In the genomic region with DNA sequence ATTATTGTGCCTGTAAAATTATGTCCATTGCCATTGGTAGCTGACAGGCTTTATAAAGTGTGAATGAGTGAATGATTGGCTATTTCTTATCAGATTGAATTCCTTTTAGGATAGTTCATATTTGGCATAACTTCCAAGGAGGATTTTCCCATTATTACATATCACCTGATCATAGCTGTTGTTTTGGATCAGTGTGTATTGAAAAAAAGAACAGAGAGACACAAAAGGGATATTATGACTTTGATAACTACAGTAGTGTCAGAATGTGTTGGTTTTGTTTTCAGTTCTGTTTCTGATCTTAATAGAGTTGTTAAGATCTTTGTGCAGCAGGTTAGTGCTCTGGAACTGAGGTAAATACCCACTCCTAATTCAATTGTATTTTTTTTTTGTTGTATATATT, we compare ENCODE assay signal across 9 cellular contexts.
A peak's percentile ranks its signal among the peaks of the same experiment; 100 is the strongest.
DNase-seq lines count a peak whose midpoint lies in the region; ATAC-seq, FAIRE-seq and TF ChIP-seq lines count a peak whose summit lies in the region.
"Had no signal": no experiment of that assay in that cellular context is flagged by ENCODE, and none has a peak within 500 bp of the region (broad histone marks: within the 10 kb centered on the region; RNA-seq: fewer than 3 reads in every experiment).

No MANE protein-coding gene starts in this region.

- in situ Hi-C loops in ACHN (cut with HindIII; ENCODE audit: low pct_ligation_motif_present, low pct_unique_long_range_greater_than_20kb, low sequenced_read_pairs), result no loop called here

- peaks cover 28% of the 10 kb centered on the region for H3K36me3 Mint-ChIP-seq in activated naive CD8-positive, alpha-beta T cell treated with anti-CD3 and anti-CD28 coated beads for 36 hours

- peak; percentile 83 for ATAC-seq in GM19025 (IDR thresholded peaks at IDR 0.05; ENCODE audit: low read depth, unreplicated experiment)
- ATAC-seq in HG02970 (IDR thresholded peaks at IDR 0.05; ENCODE audit: low FRiP score, unreplicated experiment), result peak; percentile 48

- peak overlapping the region; percentile 43 for H3K27ac Mint-ChIP-seq in activated naive CD8-positive, alpha-beta T cell treated with anti-CD3 and anti-CD28 coated beads for 36 hours

- no peak for FAIRE-seq in frontal cortex (lab: Jason Lieb, UNC)

- H3K9me3 Mint-ChIP-seq in activated naive CD8-positive, alpha-beta T cell treated with anti-CD3 and anti-CD28 coated beads for 36 hours, result no peaks in the 10 kb centered on the region

- CTCF ChIA-PET in HEK293T (lab: Yijun Ruan, JAX), result no interaction called here

- POLR2A ChIA-PET in HEK293T (lab: Yijun Ruan, JAX), result no interaction called here

- peaks cover 38% of the 10 kb centered on the region for H3K4me1 Mint-ChIP-seq in activated naive CD8-positive, alpha-beta T cell treated with anti-CD3 and anti-CD28 coated beads for 36 hours

- peak; percentile 30 for DNase-seq in ACHN
- DNase-seq in activated naive CD8-positive, alpha-beta T cell treated with anti-CD3 and anti-CD28 coated beads for 36 hours, result no peak
- DNase-seq in NK-92 (lab: John Stamatoyannopoulos, UW; ENCODE audit: unreplicated experiment), result no peak
- DNase-seq in frontal cortex (ENCODE audit: low spot score in 2 of 2), result no peak
- DNase-seq in HEK293T (ENCODE audit: extremely low spot score), result no peak
- no peak for DNase-seq in UCSD-AML1 (lab: John Stamatoyannopoulos, UW; ENCODE audit: unreplicated experiment)
- DNase-seq: activated effector memory CD4-positive, alpha-beta T cell treated with Interleukin-2 at 50 U/mL for 16 hours had no signal

- no peaks in the 10 kb centered on the region for H3K27me3 Mint-ChIP-seq in activated naive CD8-positive, alpha-beta T cell treated with anti-CD3 and anti-CD28 coated beads for 36 hours

- no peak overlapping the region for H3K4me3 Mint-ChIP-seq in activated naive CD8-positive, alpha-beta T cell treated with anti-CD3 and anti-CD28 coated beads for 36 hours

TF ChIP-seq in HEK293T, 16 proteins besides CTCF, POLR2A, EP300 and RAD21:
- TF ChIP-seq NFRKB (IDR thresholded peaks at IDR 0.05) (no peak), ARNT (IDR thresholded peaks at IDR 0.05) (no peak), BHLHE40 (IDR thresholded peaks at IDR 0.05; ENCODE audit: borderline replicate concordance) (no peak), PKNOX1 (IDR thresholded peaks at IDR 0.05) (no peak), L3MBTL2 (conservative IDR thresholded peaks at IDR 0.05) (no peak), HDGF (IDR thresholded peaks at IDR 0.05; ENCODE audit: borderline replicate concordance) (no peak)
